ENCODE assay signal across 2 cellular contexts in genomic region chr18:11980148-11980554, GRCh38.
TF ChIP-seq lines count a peak whose summit lies in the region.

No MANE protein-coding gene starts in this region.

TF ChIP-seq in HEK293, 187 proteins besides CTCF, POLR2A, EP300 and RAD21:
- TF ChIP-seq PRDM10 (tag by site-specific recombination; IDR thresholded peaks at IDR 0.05): no peak
- no peak for TF ChIP-seq ZNF645 (tag by site-specific recombination; IDR thresholded peaks at IDR 0.05)
- no peak for TF ChIP-seq ZNF548 (tag by site-specific recombination; IDR thresholded peaks at IDR 0.05)
- TF ChIP-seq TCF7L2 (IDR thresholded peaks at IDR 0.05; ENCODE audit: borderline replicate concordance, low read depth, low read length): no peak
- no peak for TF ChIP-seq SP3 (tag by site-specific recombination; IDR thresholded peaks at IDR 0.05)
- TF ChIP-seq ZNF707 (tag by site-specific recombination; IDR thresholded peaks at IDR 0.05): no peak
- no peak for TF ChIP-seq ZNF677 (tag by site-specific recombination; IDR thresholded peaks at IDR 0.05)
- TF ChIP-seq ZSCAN18 (tag by site-specific recombination; IDR thresholded peaks at IDR 0.05): no peak
- no peak for TF ChIP-seq ZEB2 (tag by site-specific recombination; IDR thresholded peaks at IDR 0.05)
- no peak for TF ChIP-seq ZNF626 (tag by site-specific recombination; IDR thresholded peaks at IDR 0.05)
- no peak for TF ChIP-seq ZNF292 (tag by site-specific recombination; IDR thresholded peaks at IDR 0.05; ENCODE audit: borderline replicate concordance, low read depth)
- no peak for TF ChIP-seq ZNF335 (tag by site-specific recombination; conservative IDR thresholded peaks at IDR 0.05)

TF ChIP-seq in GM12878, 131 proteins besides CTCF, POLR2A, EP300 and RAD21 (continued from another document):
- TF ChIP-seq CEBPZ (IDR thresholded peaks at IDR 0.05; ENCODE audit: low read depth, low read length) (no peak), ZNF384 (IDR thresholded peaks at IDR 0.05; ENCODE audit: borderline replicate concordance, low read depth, low read length) (no peak), SUPT20H (IDR thresholded peaks at IDR 0.05; ENCODE audit: borderline replicate concordance, control insufficient read depth, low read depth, low read length) (no peak)
TF ChIP-seq in GM12878: peak in this region for 0.
